Comparison of ENCODE assay signal across 9 cellular contexts in the genomic region with DNA sequence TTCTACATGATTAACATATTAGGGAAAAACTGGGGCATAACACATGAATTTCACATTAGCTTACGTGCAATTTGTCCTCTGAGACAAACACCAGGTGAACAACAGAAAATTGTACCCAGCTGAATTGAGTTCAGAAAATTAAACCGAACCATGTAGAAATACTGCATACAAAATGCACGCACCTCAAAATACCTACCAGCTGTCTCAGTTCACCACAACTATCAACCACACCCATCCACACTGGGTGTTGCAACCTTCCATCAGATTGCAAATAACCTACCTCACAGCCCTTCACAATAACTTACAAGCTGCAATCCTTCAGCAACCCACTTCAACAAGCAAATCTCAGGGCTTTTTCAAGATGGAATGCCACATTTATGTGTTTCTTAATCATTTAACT. TPM values are rescaled to one million over a fixed set of nuclear protein-coding genes. Genes with fewer than 3 reads are reported as not detected.
A peak's percentile ranks its signal among the peaks of the same experiment; 100 is the strongest.
DNase-seq lines count a peak whose midpoint lies in the region; FAIRE-seq and TF ChIP-seq lines count a peak whose summit lies in the region.
"Had no signal": no experiment of that assay in that cellular context is flagged by ENCODE, and none has a peak within 500 bp of the region (broad histone marks: within the 10 kb centered on the region; RNA-seq: fewer than 3 reads in every experiment).

No MANE protein-coding gene starts in this region.

- H3K4me3 Mint-ChIP-seq in T-helper 1 cell treated with Interleukin-12 subunit alpha and Interleukin-12 subunit beta and Interleukin-4 antibody, amounts not matched to agents 30 μg/mL and 1 μg/mL, for 36 hours: peak overlapping the region; percentile 49

- peaks cover 3% of the 10 kb centered on the region; the same call in 1 of the 2 replicates for H3K9me3 ChIP-seq in MG63

- H3K36me3 ChIP-seq in bronchial epithelial cell (ENCODE audit: control insufficient read depth, insufficient read depth, low read length) (no peaks in the 10 kb centered on the region), MG63 (no peaks in the 10 kb centered on the region)

- DNase-seq in M059J (ENCODE audit: low read depth) (peak; percentile 3), bronchial epithelial cell (ENCODE audit: low read depth) (peak; percentile 87), MG63 (no peak), substantia nigra (lab: John Stamatoyannopoulos, UW) (no peak), NCI-H2107 (lab: John Stamatoyannopoulos, UW) (no peak)
- peak; percentile 57 for DNase-seq in stimulated activated CD4-positive, alpha-beta T cell treated with anti-CD3 and anti-CD28 coated beads, Interleukin-1b, Interleukin-23, amount 100 ng/mL, for 48 hours
- DNase-seq: amniotic stem cell, GOT3 had no signal

- H3K27ac Mint-ChIP-seq in T-helper 1 cell treated with Interleukin-12 subunit alpha and Interleukin-12 subunit beta and Interleukin-4 antibody, amounts not matched to agents 30 μg/mL and 1 μg/mL, for 36 hours: peak overlapping the region; percentile 83

- H3K27ac ChIP-seq in substantia nigra (ENCODE audit: low read depth, low read length, poor library complexity, severe bottlenecking): no peak overlapping the region

- H3K36me3 Mint-ChIP-seq in T-helper 1 cell treated with Interleukin-12 subunit alpha and Interleukin-12 subunit beta and Interleukin-4 antibody, amounts not matched to agents 30 μg/mL and 1 μg/mL, for 36 hours (ENCODE audit: low read depth): peaks cover 66% of the 10 kb centered on the region

- peak; percentile 77 for FAIRE-seq in bronchial epithelial cell (lab: Jason Lieb, UNC)

- peaks cover 54% of the 10 kb centered on the region for H3K4me1 Mint-ChIP-seq in T-helper 1 cell treated with Interleukin-12 subunit alpha and Interleukin-12 subunit beta and Interleukin-4 antibody, amounts not matched to agents 30 μg/mL and 1 μg/mL, for 36 hours (ENCODE audit: low read depth)

- H3K4me3 ChIP-seq in bronchial epithelial cell (ENCODE audit: low read depth, low read length): no peak overlapping the region
- no peak overlapping the region for H3K4me3 ChIP-seq in MG63

- H3K27me3 Mint-ChIP-seq in T-helper 1 cell treated with Interleukin-12 subunit alpha and Interleukin-12 subunit beta and Interleukin-4 antibody, amounts not matched to agents 30 μg/mL and 1 μg/mL, for 36 hours (ENCODE audit: low read depth): no peaks in the 10 kb centered on the region

- H3K27me3 ChIP-seq in bronchial epithelial cell (ENCODE audit: control insufficient read depth, insufficient read depth, low read length): no peaks in the 10 kb centered on the region
- no peaks in the 10 kb centered on the region for H3K27me3 ChIP-seq in MG63

- peaks cover 28% of the 10 kb centered on the region for H3K9me3 Mint-ChIP-seq in T-helper 1 cell treated with Interleukin-12 subunit alpha and Interleukin-12 subunit beta and Interleukin-4 antibody, amounts not matched to agents 30 μg/mL and 1 μg/mL, for 36 hours

- no peak for TF ChIP-seq CTCF in bronchial epithelial cell (IDR thresholded peaks at IDR 0.05; ENCODE audit: insufficient read depth, low read length, severe bottlenecking)

RNA-seq across cellular contexts. Expression of gene UNC50, which starts 55.9 kb away (rescaled TPM):
- total RNA-seq in M059J (2014; rRNA removed; shearing (Covaris generic)): 63.3 and 67.5 TPM in 2 replicates
- 52.9 and 54.5 TPM in 2 replicates for total RNA-seq in bronchial epithelial cell
- 31.5 and 54.3 TPM in 2 replicates for total RNA-seq in MG63 (2014; rRNA removed; shearing (Covaris generic); ENCODE audit: low replicate concordance)

RNA-seq across cellular contexts. Expression of gene COA5, which starts 56.0 kb away (rescaled TPM):
- 15.9 and 28.9 TPM in 2 replicates for total RNA-seq in M059J (2014; rRNA removed; shearing (Covaris generic))
- 12.9 and 27.0 TPM in 2 replicates for total RNA-seq in bronchial epithelial cell
- total RNA-seq in MG63 (2014; rRNA removed; shearing (Covaris generic); ENCODE audit: low replicate concordance): 28.1 and 42.9 TPM in 2 replicates

Comparison
In these comparisons a context has a peak if more than half of its experiments do, and no peak if none do; other contexts are left out.
1. DNase-seq: peak in M059J (single experiment), bronchial epithelial cell (single experiment) and stimulated activated CD4-positive, alpha-beta T cell treated with anti-CD3 and anti-CD28 coated beads, Interleukin-1b, Interleukin-23, amount 100 ng/mL, for 48 hours (single experiment); none in MG63 (single experiment), substantia nigra (0 of 49) and NCI-H2107 (single experiment).